14 cellular contexts compared by ENCODE assay signal in the genomic region with DNA sequence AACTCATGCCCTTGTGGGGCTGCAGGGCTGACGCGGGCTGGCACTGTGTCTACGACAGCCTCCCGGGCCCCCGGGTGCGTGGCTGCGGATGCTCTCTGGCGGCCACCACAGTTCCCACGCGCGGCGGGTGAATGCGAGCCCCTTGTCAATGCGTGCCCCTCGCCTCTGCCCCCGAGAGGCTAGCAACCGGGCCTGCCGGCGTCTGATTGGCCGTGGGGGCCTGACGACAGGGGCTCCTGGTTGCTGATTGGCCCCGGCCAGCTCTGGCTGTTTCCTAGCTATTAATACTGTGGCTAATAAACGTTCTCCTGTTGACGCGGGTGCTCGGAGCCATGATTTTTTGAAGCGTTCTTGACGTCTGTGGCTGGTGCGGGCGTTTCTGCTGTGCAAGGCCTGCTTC. TPM values are rescaled to one million over a fixed set of nuclear protein-coding genes. Genes with fewer than 3 reads are reported as not detected.
DNase-seq lines count a peak whose midpoint lies in the region; ATAC-seq and TF ChIP-seq lines count a peak whose summit lies in the region.
"Had no signal": no experiment of that assay in that cellular context is flagged by ENCODE, and none has a peak within 500 bp of the region (broad histone marks: within the 10 kb centered on the region; RNA-seq: fewer than 3 reads in every experiment).

No MANE protein-coding gene starts in this region.

- ATAC-seq in Right ventricle myocardium superior (ENCODE audit: poor library complexity) = peak; percentile 78

- H3K9me3 Mint-ChIP-seq in neural progenitor cell = peaks cover 33% of the 10 kb centered on the region
- H3K9me3 Mint-ChIP-seq: immature natural killer cell had no signal

- peaks cover 15% of the 10 kb centered on the region for H3K36me3 ChIP-seq in BE2C
- H3K36me3 ChIP-seq in adrenal gland (replicated peaks in 1 of 2) = peaks cover 0 to 4% of the 10 kb centered on the region in 2 donors
- H3K36me3 ChIP-seq in neural progenitor cell = no peaks in the 10 kb centered on the region
- H3K36me3 ChIP-seq: colonic mucosa had no signal

- DNase-seq in BE2C (peak; percentile 77), adrenal gland (peak; percentile 50 to 92 (median 75)), Right ventricle myocardium superior (peak; percentile 74), neural progenitor cell (ENCODE audit: low spot score) (peak; percentile 11), NCI-H2227 (lab: John Stamatoyannopoulos, UW; ENCODE audit: unreplicated experiment) (no peak), NCI-H128 (lab: John Stamatoyannopoulos, UW; ENCODE audit: unreplicated experiment) (no peak), NCI-H2107 (lab: John Stamatoyannopoulos, UW) (no peak), GOT3 (lab: John Stamatoyannopoulos, UW) (no peak)
- DNase-seq: colonic mucosa, immature natural killer cell, Karpas-422, NCI-H510A treated with DMSO at 0.1 percent for 48 hours had no signal

- no peak overlapping the region for H2AFZ ChIP-seq in neural progenitor cell (replicated peaks)

- H3K9ac ChIP-seq in neural progenitor cell = no peak overlapping the region

- no peaks in the 10 kb centered on the region for H3K27me3 ChIP-seq in BE2C
- no peaks in the 10 kb centered on the region for H3K27me3 ChIP-seq in adrenal gland
- no peaks in the 10 kb centered on the region for H3K27me3 ChIP-seq in neural progenitor cell
- H3K27me3 ChIP-seq: colonic mucosa had no signal

- TF ChIP-seq CTCF in BE2C (IDR thresholded peaks at IDR 0.05; ENCODE audit: low read depth, low read length) (no peak), adrenal gland (IDR thresholded peaks at IDR 0.05) (no peak), neural progenitor cell (IDR thresholded peaks at IDR 0.05) (no peak)

- no peak overlapping the region for H3K4me3 Mint-ChIP-seq in neural progenitor cell

- no peaks in the 10 kb centered on the region for H4K20me1 ChIP-seq in neural progenitor cell (ENCODE audit: low read depth)

- TF ChIP-seq POLR2A in adrenal gland (IDR thresholded peaks at IDR 0.05) = no peak

- no peak overlapping the region for H3K4me2 ChIP-seq in neural progenitor cell

- H3K4me3 ChIP-seq in BE2C (ENCODE audit: low read depth, low read length) (no peak overlapping the region), adrenal gland (no peak overlapping the region), neural progenitor cell (no peak overlapping the region)
- H3K4me3 ChIP-seq: colonic mucosa had no signal

- no peak overlapping the region for H3K27ac Mint-ChIP-seq in neural progenitor cell
- H3K27ac Mint-ChIP-seq: immature natural killer cell, progenitor cell of endocrine pancreas had no signal

- intact Hi-C loops in adrenal gland (cut with DNase I) = no loop called here
- intact Hi-C loops in Right ventricle myocardium superior (cut with DNase I) = no loop called here

- 50 to 61% (median 57%) methylated on average over 18 to 30 of the region's 30 CpGs; no CpG with 5 or more reads in 1 of the 4 donors for WGBS in adrenal gland, 4 donors

- H3K27me3 Mint-ChIP-seq in neural progenitor cell (ENCODE audit: insufficient read depth, low read depth) = peaks cover 20% of the 10 kb centered on the region
- H3K27me3 Mint-ChIP-seq: progenitor cell of endocrine pancreas had no signal

- peaks cover 19% of the 10 kb centered on the region for H3K4me1 Mint-ChIP-seq in neural progenitor cell

- H3K9me3 ChIP-seq in BE2C (no peaks in the 10 kb centered on the region), adrenal gland (replicated peaks in 1 of 3) (no peaks in the 10 kb centered on the region), neural progenitor cell (ENCODE audit: low read depth) (no peaks in the 10 kb centered on the region)
- H3K9me3 ChIP-seq: colonic mucosa had no signal

- peaks cover 7% of the 10 kb centered on the region for H3K36me3 Mint-ChIP-seq in neural progenitor cell
- H3K36me3 Mint-ChIP-seq: immature natural killer cell had no signal

- H3K4me1 ChIP-seq in BE2C = peaks cover 10% of the 10 kb centered on the region
- H3K4me1 ChIP-seq in adrenal gland (replicated peaks in 1 of 2) = peaks cover 0 to 4% of the 10 kb centered on the region in 2 donors
- peaks cover 15% of the 10 kb centered on the region for H3K4me1 ChIP-seq in neural progenitor cell
- H3K4me1 ChIP-seq: colonic mucosa had no signal

- H3K79me2 ChIP-seq in neural progenitor cell (ENCODE audit: low read depth) = no peaks in the 10 kb centered on the region

- peaks cover 14% of the 10 kb centered on the region for H3F3A ChIP-seq in neural progenitor cell (ENCODE audit: low read depth)

- H3K27ac ChIP-seq in adrenal gland (peak overlapping the region in 1 of 5 donors; percentile 90), neural progenitor cell (no peak overlapping the region)
- H3K27ac ChIP-seq: colonic mucosa had no signal

RNA-seq across cellular contexts. Expression of a gene that starts 1.8 kb away (rescaled TPM):
- polyA plus RNA-seq in BE2C (2012; ENCODE audit: insufficient read depth, insufficient read length, low read depth) = 610 TPM
- total RNA-seq in adrenal gland = 1,000 to 10,000 TPM in 3 of 8 donors, 100 to 1,000 TPM in 4, 10 to 100 TPM in 1; 86.6 to 1,883 (median 625) TPM
- polyA plus RNA-seq in adrenal gland = 1,000 to 10,000 TPM in 2 of 3 donors, 100 to 1,000 TPM in 1; 736 to 8,129 (median 5,263) TPM
- total RNA-seq in Right ventricle myocardium superior = 24.7 TPM
- total RNA-seq in neural progenitor cell (ENCODE audit: low replicate concordance) = 7.3 and 10.6 TPM in 2 replicates
- total RNA-seq: T-helper 2 cell treated with Interferon-gamma antibody and Interleukin-4, amounts not matched to agents 100 ng/mL and 5 ng/mL, for 36 hours had no signal
- polyA plus RNA-seq: immature natural killer cell had no signal

Comparison
In these comparisons a context has a peak if more than half of its experiments do, and no peak if none do; other contexts are left out.
1. DNase-seq: peak in BE2C (single experiment), adrenal gland (7 of 7), Right ventricle myocardium superior (single experiment) and neural progenitor cell (single experiment); none in NCI-H2227 (single experiment), NCI-H128 (single experiment), NCI-H2107 (single experiment) and GOT3 (single experiment).